Comparison of ENCODE assay signal across 15 cellular contexts in genomic region chr4:42331040-42331439, GRCh38.
DNase-seq lines count a peak whose midpoint lies in the region; ATAC-seq and TF ChIP-seq lines count a peak whose summit lies in the region.
"Had no signal": no experiment of that assay in that cellular context is flagged by ENCODE, and none has a peak within 500 bp of the region (broad histone marks: within the 10 kb centered on the region; RNA-seq: fewer than 3 reads in every experiment).

No MANE protein-coding gene starts in this region.

- no peaks in the 10 kb centered on the region for H3K79me2 ChIP-seq in Karpas-422 (ENCODE audit: low read length)
- H3K79me2 ChIP-seq in hepatocyte: no peaks in the 10 kb centered on the region

- H3K4me1 ChIP-seq in Karpas-422 (ENCODE audit: low read length): peaks cover 5% of the 10 kb centered on the region
- no peaks in the 10 kb centered on the region for H3K4me1 ChIP-seq in mucosa of descending colon (ENCODE audit: low read depth)
- no peaks in the 10 kb centered on the region for H3K4me1 ChIP-seq in hepatocyte (ENCODE audit: insufficient read depth)
- H3K4me1 ChIP-seq: Caco-2 had no signal

- H3K4me2 ChIP-seq in Karpas-422 (ENCODE audit: low read depth, low read length, poor library complexity, severe bottlenecking) (no peak overlapping the region), hepatocyte (no peak overlapping the region)
- H3K4me2 ChIP-seq: GM23338 had no signal

- H3K36me3 ChIP-seq in Karpas-422 (ENCODE audit: insufficient read depth, low read length) (no peaks in the 10 kb centered on the region), mucosa of descending colon (ENCODE audit: low read depth) (no peaks in the 10 kb centered on the region), hepatocyte (replicated peaks; ENCODE audit: insufficient read depth, low read depth) (no peaks in the 10 kb centered on the region)

- DNase-seq in Karpas-422 (peak; percentile 11), mucosa of descending colon (no peak), sciatic nerve (ENCODE audit: low spot score) (no peak), G401 (ENCODE audit: low spot score) (no peak), GM10266 (ENCODE audit: extremely low spot score) (no peak), hepatocyte (ENCODE audit: low spot score) (no peak)
- DNase-seq: Caco-2; CD4-positive, CD25-positive, alpha-beta regulatory T cell; CD8-positive, alpha-beta T cell; DMS153; DND-41; GDM1; H9 had no signal

- H3K9ac ChIP-seq in Karpas-422 (ENCODE audit: low read length): no peak overlapping the region

- TF ChIP-seq CTCF in mucosa of descending colon (IDR thresholded peaks at IDR 0.05) (no peak), GM10266 (IDR thresholded peaks at IDR 0.05; ENCODE audit: control insufficient read depth, insufficient read depth, low read depth, missing control alignments) (no peak), hepatocyte (IDR thresholded peaks at IDR 0.05; ENCODE audit: poor library complexity) (no peak)

- no peak overlapping the region for H2AFZ ChIP-seq in Karpas-422 (ENCODE audit: low read length)
- no peak overlapping the region for H2AFZ ChIP-seq in hepatocyte

- peak; percentile 57 for ATAC-seq in mucosa of descending colon
- ATAC-seq in sciatic nerve: peak; percentile 13
- ATAC-seq: CD8-positive, alpha-beta T cell; GM23338; HCT116 had no signal

- no peak overlapping the region for H3K27ac ChIP-seq in Karpas-422 (ENCODE audit: low read length)
- no peak overlapping the region for H3K27ac ChIP-seq in hepatocyte

- intact Hi-C loops in mucosa of descending colon (cut with DNase I, micrococcal nuclease) (no loop called here), sciatic nerve (cut with DNase I) (no loop called here)

- H3K9me2 ChIP-seq in Karpas-422 (replicated peaks; ENCODE audit: insufficient read depth, low read length) (no peaks in the 10 kb centered on the region), hepatocyte (replicated peaks; ENCODE audit: insufficient read depth) (no peaks in the 10 kb centered on the region)

- no peak overlapping the region for H3K4me3 ChIP-seq in Karpas-422 (ENCODE audit: low read length)
- no peak overlapping the region for H3K4me3 ChIP-seq in mucosa of descending colon
- H3K4me3 ChIP-seq in hepatocyte: no peak overlapping the region
- H3K4me3 ChIP-seq: GM23338 had no signal

- 94% methylated on average over 1 of the region's 1 CpG for WGBS in hepatocyte (ENCODE audit: low lambda C conversion rate, missing lambda C conversion rate)

- H4K20me1 ChIP-seq in Karpas-422 (ENCODE audit: insufficient read depth, low read depth, low read length): no peaks in the 10 kb centered on the region
- H4K20me1 ChIP-seq in hepatocyte (ENCODE audit: insufficient read depth, poor library complexity, severe bottlenecking): no peaks in the 10 kb centered on the region

- H3K9me3 ChIP-seq in Karpas-422 (ENCODE audit: low read length): no peaks in the 10 kb centered on the region
- H3K9me3 ChIP-seq in mucosa of descending colon: no peaks in the 10 kb centered on the region
- no peaks in the 10 kb centered on the region for H3K9me3 ChIP-seq in hepatocyte (ENCODE audit: low read depth)
- H3K9me3 ChIP-seq: Caco-2 had no signal

- in situ Hi-C loops in G401 (cut with HindIII; ENCODE audit: low sequenced_read_pairs): no loop called here

- H3K27me3 ChIP-seq in Karpas-422 (ENCODE audit: low read length) (no peaks in the 10 kb centered on the region), hepatocyte (no peaks in the 10 kb centered on the region)
